Comparison of ENCODE assay signal across 12 cellular contexts in genomic region chr11:62669420-62670161, GRCh38. TPM values are rescaled to one million over a fixed set of nuclear protein-coding genes. Genes with fewer than 3 reads are reported as not detected.
A peak's percentile ranks its signal among the peaks of the same experiment; 100 is the strongest.
DNase-seq lines count a peak whose midpoint lies in the region; ATAC-seq and TF ChIP-seq lines count a peak whose summit lies in the region.
"Had no signal": no experiment of that assay in that cellular context is flagged by ENCODE, and none has a peak within 500 bp of the region (broad histone marks: within the 10 kb centered on the region; RNA-seq: fewer than 3 reads in every experiment).

No MANE protein-coding gene starts in this region.

- in situ Hi-C loops in mammary epithelial cell (cut with MboI; ENCODE audit: low sequenced_read_pairs in 2 of 2), result loop anchor here in 1 of 2 donors (5.0 kb wide), 1 partner anchor 77 kb away; the partner anchor contains the start of gene TUT1

- peak overlapping the region; percentile 96 for H3K27ac Mint-ChIP-seq in activated CD4-positive, alpha-beta T cell treated with anti-CD3 and anti-CD28 coated beads for 36 hours
- peak overlapping the region; percentile 66 for H3K27ac Mint-ChIP-seq in progenitor cell of endocrine pancreas

- WGBS in mammary epithelial cell (ENCODE audit: low coverage, missing lambda C conversion rate), result 91% methylated on average over 4 of the region's 4 CpGs

- H3K9ac ChIP-seq in mammary epithelial cell (ENCODE audit: insufficient read depth, low read length), result no peak overlapping the region

- no peaks in the 10 kb centered on the region for H3K27me3 Mint-ChIP-seq in activated CD4-positive, alpha-beta T cell treated with anti-CD3 and anti-CD28 coated beads for 36 hours
- no peaks in the 10 kb centered on the region for H3K27me3 Mint-ChIP-seq in progenitor cell of endocrine pancreas

- H3K79me2 ChIP-seq in mammary epithelial cell (ENCODE audit: insufficient read depth, low read length), result peaks cover 83% of the 10 kb centered on the region

- H3K4me2 ChIP-seq in mammary epithelial cell (ENCODE audit: insufficient read depth, low read depth, low read length), result peak overlapping the region; percentile 10

- no peaks in the 10 kb centered on the region for H3K9me3 Mint-ChIP-seq in activated CD4-positive, alpha-beta T cell treated with anti-CD3 and anti-CD28 coated beads for 36 hours (ENCODE audit: low read depth)
- H3K9me3 Mint-ChIP-seq in progenitor cell of endocrine pancreas (ENCODE audit: low read depth), result no peaks in the 10 kb centered on the region

- peaks cover 14% of the 10 kb centered on the region for H3K36me3 ChIP-seq in mammary epithelial cell (ENCODE audit: insufficient read depth, low read length)

- intact Hi-C loops in activated CD4-positive, alpha-beta T cell treated with anti-CD3 and anti-CD28 coated beads for 36 hours (cut with DNase I, micrococcal nuclease), result loop anchor here (2.0 to 5.0 kb wide), 4 partner anchors 38 to 173 kb away; partner anchors contain the start of genes BSCL2 (in 1 of the 2), GNG3 (in 1 of the 2), HNRNPUL2 (in 1 of the 2) and TTC9C (in 1 of the 2)
- intact Hi-C loops in mammary epithelial cell (cut with micrococcal nuclease), result loop anchor here (2.0 to 5.0 kb wide), 2 partner anchors 17 to 188 kb away; partner anchors contain the start of gene INTS5

- peaks cover 26% of the 10 kb centered on the region for H3K4me1 ChIP-seq in mammary epithelial cell (ENCODE audit: insufficient read depth, low read length)

- no peak for DNase-seq in activated CD4-positive, alpha-beta T cell treated with anti-CD3 and anti-CD28 coated beads for 36 hours
- DNase-seq in activated CD4-positive, alpha-beta T cell treated with anti-CD3 and anti-CD28 coated beads for 1 hour, result no peak
- DNase-seq in NCI-H82 treated with DMSO at 0.1 percent for 48 hours (lab: John Stamatoyannopoulos, UW; ENCODE audit: unreplicated experiment), result peak; percentile 62
- DNase-seq in mammary epithelial cell, result no peak
- no peak for DNase-seq in progenitor cell of endocrine pancreas (ENCODE audit: low spot score, unreplicated experiment)
- DNase-seq: activated CD4-positive, alpha-beta T cell treated with anti-CD3 and anti-CD28 coated beads, Interleukin-2, amount 50 U/mL, for 48 hours; left lung; NCI-H1930; stimulated activated CD4-positive, alpha-beta T cell treated with anti-CD3 and anti-CD28 coated beads, Interleukin-1b, Interleukin-23, amount 100 ng/mL, for 48 hours had no signal

- BruUV-seq in mammary epithelial cell (replicated peaks; lab: Mats Ljungman, UMichigan), result no TSS peak

- H3K27me3 ChIP-seq in mammary epithelial cell (ENCODE audit: insufficient read depth, low read length), result no peaks in the 10 kb centered on the region
- H3K27me3 ChIP-seq: left lung had no signal

- H4K20me1 ChIP-seq in mammary epithelial cell (ENCODE audit: insufficient read depth, low read length), result no peaks in the 10 kb centered on the region

- H3K36me3 Mint-ChIP-seq in activated CD4-positive, alpha-beta T cell treated with anti-CD3 and anti-CD28 coated beads for 36 hours (ENCODE audit: low read depth), result peaks cover 61% of the 10 kb centered on the region
- peaks cover 2% of the 10 kb centered on the region for H3K36me3 Mint-ChIP-seq in progenitor cell of endocrine pancreas (ENCODE audit: insufficient read depth)

- TF ChIP-seq CTCF in mammary epithelial cell (conservative IDR thresholded peaks at IDR 0.05 in 1 of 2, IDR thresholded peaks at IDR 0.05 in 1 of 2; ENCODE audit: extremely low read depth in 1 of 2, insufficient read depth in 1 of 2, low read depth in 1 of 2, low read length in 2 of 2), result no peak
- TF ChIP-seq CTCF in progenitor cell of endocrine pancreas (IDR thresholded peaks at IDR 0.05; ENCODE audit: unreplicated experiment), result no peak

- H3K9me3 ChIP-seq in mammary epithelial cell (replicated peaks; ENCODE audit: insufficient read depth, low read length), result no peaks in the 10 kb centered on the region
- H3K9me3 ChIP-seq: left lung had no signal

- H2AFZ ChIP-seq in mammary epithelial cell (ENCODE audit: low read depth, low read length), result no peak overlapping the region

- ATAC-seq in activated CD4-positive, alpha-beta T cell treated with anti-CD3 and anti-CD28 coated beads for 36 hours, result no peak
- ATAC-seq in GM19328 (IDR thresholded peaks at IDR 0.05; ENCODE audit: unreplicated experiment), result no peak
- no peak for ATAC-seq in GM21423 (IDR thresholded peaks at IDR 0.05; ENCODE audit: unreplicated experiment)
- no peak for ATAC-seq in HG03135 (IDR thresholded peaks at IDR 0.05; ENCODE audit: unreplicated experiment)
- ATAC-seq: left lung had no signal

- dilution Hi-C loops in mammary epithelial cell (cut with HindIII; ENCODE audit: low sequenced_read_pairs), result loop anchor here (5.0 to 10.0 kb wide), 4 partner anchors 48 to 855 kb away; partner anchors contain the start of genes FADS1 and TAF6L

- H3K4me1 Mint-ChIP-seq in activated CD4-positive, alpha-beta T cell treated with anti-CD3 and anti-CD28 coated beads for 36 hours, result peaks cover 49% of the 10 kb centered on the region
- H3K4me1 Mint-ChIP-seq in progenitor cell of endocrine pancreas (ENCODE audit: low read depth), result peaks cover 21% of the 10 kb centered on the region

- H3K4me3 ChIP-seq in mammary epithelial cell (replicated peaks in 1 of 3; ENCODE audit: insufficient read depth in 1 of 3, low read depth in 2 of 3, low read length in 3 of 3), result no peak overlapping the region

- CTCF ChIA-PET in activated CD4-positive, alpha-beta T cell treated with anti-CD3 and anti-CD28 coated beads for 36 hours (lab: Charles Lee), result interaction anchor here (0.6 to 2.2 kb wide), 6 partner anchors 58 to 1198 kb away, joined by 3 to 7 read pairs (median 3); partner anchors contain the start of gene TMEM179B
- CTCF ChIA-PET in mammary epithelial cell (lab: Charles Lee; ENCODE audit: low non-redundant PET), result no interaction called here

- POLR2A ChIA-PET in activated CD4-positive, alpha-beta T cell treated with anti-CD3 and anti-CD28 coated beads for 36 hours (lab: Charles Lee), result interaction anchor here (0.5 to 3.2 kb wide), 12 partner anchors 10 to 131 kb away, joined by 3 to 23 read pairs (median 4); partner anchors contain the start of genes BSCL2, EEF1G, GNG3 and INTS5

- no peak overlapping the region for H3K27ac ChIP-seq in mammary epithelial cell (ENCODE audit: insufficient read depth, low read depth, low read length)
- H3K27ac ChIP-seq: left lung had no signal

- peak overlapping the region; percentile 91 for H3K4me3 Mint-ChIP-seq in activated CD4-positive, alpha-beta T cell treated with anti-CD3 and anti-CD28 coated beads for 36 hours
- H3K4me3 Mint-ChIP-seq in progenitor cell of endocrine pancreas (ENCODE audit: low read depth), result peak overlapping the region; percentile 99

RNA-seq across cellular contexts. Expression of gene UQCC3, which starts 1.9 kb away (rescaled TPM):
- 1 to 10 TPM; 4.1 to 6.4 TPM for total RNA-seq in activated CD4-positive, alpha-beta T cell treated with anti-CD3 and anti-CD28 coated beads for 36 hours
- 10 to 100 TPM in 1 of 2 donors, 1 to 10 TPM in 1; 4.0 to 11.5 TPM for total RNA-seq in mammary epithelial cell
- polyA plus RNA-seq in mammary epithelial cell, result 11.8 TPM
- 2.1 TPM for polyA minus RNA-seq in mammary epithelial cell
- total RNA-seq in progenitor cell of endocrine pancreas, result 7.0 and 7.6 TPM in 2 replicates

RNA-seq across cellular contexts. Expression of gene LBHD1, which starts 2.5 kb away (rescaled TPM):
- 10 to 100 TPM; 11.9 to 15.5 TPM for total RNA-seq in activated CD4-positive, alpha-beta T cell treated with anti-CD3 and anti-CD28 coated beads for 36 hours
- 1 to 10 TPM; 5.3 to 8.7 TPM for total RNA-seq in mammary epithelial cell
- 9.2 TPM for polyA plus RNA-seq in mammary epithelial cell
- polyA minus RNA-seq in mammary epithelial cell, result 21.4 TPM
- 9.3 and 9.4 TPM in 2 replicates for total RNA-seq in progenitor cell of endocrine pancreas

RNA-seq across cellular contexts. Expression of gene CSKMT, which starts 4.5 kb away (rescaled TPM):
- 10 to 100 TPM; 12.6 to 31.3 TPM for total RNA-seq in activated CD4-positive, alpha-beta T cell treated with anti-CD3 and anti-CD28 coated beads for 36 hours
- total RNA-seq in mammary epithelial cell, result 10 to 100 TPM in 1 of 2 donors, 1 to 10 TPM in 1; 2.2 to 18.2 TPM
- polyA plus RNA-seq in mammary epithelial cell, result 2.9 TPM
- 15.0 TPM for polyA minus RNA-seq in mammary epithelial cell
- total RNA-seq in progenitor cell of endocrine pancreas, result 12.2 and 18.0 TPM in 2 replicates

RNA-seq across cellular contexts. Expression of gene C11orf98, which starts 4.6 kb away (rescaled TPM):
- 100 to 1,000 TPM; 108 to 135 TPM for total RNA-seq in activated CD4-positive, alpha-beta T cell treated with anti-CD3 and anti-CD28 coated beads for 36 hours
- total RNA-seq in mammary epithelial cell (10 to 100 TPM; 18.0 to 68.3 TPM), progenitor cell of endocrine pancreas (71.7 and 73.5 TPM in 2 replicates)
- polyA plus RNA-seq in mammary epithelial cell, result 65.7 TPM
- polyA minus RNA-seq in mammary epithelial cell, result 39.4 TPM

RNA-seq across cellular contexts. Expression of gene UBXN1, which starts 9.3 kb away (rescaled TPM):
- 100 to 1,000 TPM in 1 of 2 experiments, 10 to 100 TPM in 1; 95.6 to 119 TPM for total RNA-seq in activated CD4-positive, alpha-beta T cell treated with anti-CD3 and anti-CD28 coated beads for 36 hours
- 10 to 100 TPM; 63.7 to 93.1 TPM for total RNA-seq in mammary epithelial cell
- 61.8 TPM for polyA plus RNA-seq in mammary epithelial cell
- polyA minus RNA-seq in mammary epithelial cell, result 18.6 TPM
- total RNA-seq in progenitor cell of endocrine pancreas, result 99.8 and 102 TPM in 2 replicates
